ENCODE assay signal across 8 cellular contexts in genomic region chr19:12777217-12778019, GRCh38. TPM values are rescaled to one million over a fixed set of nuclear protein-coding genes. Genes with fewer than 3 reads are reported as not detected.
A peak's percentile ranks its signal among the peaks of the same experiment; 100 is the strongest.
DNase-seq lines count a peak whose midpoint lies in the region; ATAC-seq and TF ChIP-seq lines count a peak whose summit lies in the region.

No MANE protein-coding gene starts in this region.

- no peak overlapping the region for H3K23ac ChIP-seq in trophoblast cell (ENCODE audit: low read length)

- DNase-seq in NCI-H524 (lab: John Stamatoyannopoulos, UW) = peak; percentile 75 to 84
- DNase-seq in NCI-H524 treated with DMSO at 0.1 percent for 48 hours (lab: John Stamatoyannopoulos, UW) = no peak
- DNase-seq in MV-4-11 (lab: John Stamatoyannopoulos, UW) = peak; percentile 73
- peak; percentile 82 for DNase-seq in SW480 (ENCODE audit: low spot score)
- DNase-seq in left cardiac atrium = peak; percentile 87
- DNase-seq in trophoblast cell = peak; percentile 73 to 87
- peak; percentile 93 for DNase-seq in upper lobe of right lung

- H3K9ac ChIP-seq in trophoblast cell (ENCODE audit: low read length) = peak overlapping the region; percentile 13

- H3K4me2 ChIP-seq in trophoblast cell (ENCODE audit: low read length) = peak overlapping the region; percentile 97

- H3K4me1 ChIP-seq in trophoblast cell (ENCODE audit: control insufficient read depth in 1 of 2, insufficient read depth in 2 of 2, low read length in 2 of 2) (peaks cover 27 to 36% of the 10 kb centered on the region in 2 experiments), upper lobe of right lung (peaks cover 24% of the 10 kb centered on the region)

- H3K36me3 ChIP-seq in trophoblast cell (ENCODE audit: control insufficient read depth in 1 of 2, insufficient read depth in 2 of 2, low read length in 2 of 2) (peaks cover 3 to 4% of the 10 kb centered on the region in 2 experiments), upper lobe of right lung (no peaks in the 10 kb centered on the region)

- no peak overlapping the region for H3K4ac ChIP-seq in trophoblast cell (ENCODE audit: low read depth, low read length)

- H3K27me3 ChIP-seq in trophoblast cell (ENCODE audit: insufficient read depth, low read length) (no peaks in the 10 kb centered on the region), upper lobe of right lung (no peaks in the 10 kb centered on the region)

- TF ChIP-seq CTCF in upper lobe of right lung (IDR thresholded peaks at IDR 0.05) = peak; percentile 96

- H3K79me2 ChIP-seq in trophoblast cell (ENCODE audit: control insufficient read depth, insufficient read depth, low read length, poor library complexity) = peaks cover 6% of the 10 kb centered on the region

- intact Hi-C loops in left cardiac atrium (cut with DNase I) (loop anchor here (1.0 to 2.0 kb wide), 2 partner anchors 15 to 19 kb away; no protein-coding TSS in a partner anchor), upper lobe of right lung (cut with DNase I) (loop anchor here (2.0 kb wide), 1 partner anchor 19 kb away; no protein-coding TSS in a partner anchor)

- peak overlapping the region; percentile 63 for H2BK5ac ChIP-seq in trophoblast cell (ENCODE audit: low read depth, low read length, poor library complexity)

- H3K9me3 ChIP-seq in trophoblast cell (ENCODE audit: insufficient read depth, low read depth, low read length) (no peaks in the 10 kb centered on the region), upper lobe of right lung (no peaks in the 10 kb centered on the region)

- H3K4me3 ChIP-seq in trophoblast cell (ENCODE audit: low read depth, low read length) (peak overlapping the region; percentile 73), upper lobe of right lung (peak overlapping the region; percentile 72)

- peak overlapping the region; percentile 52 for H2AK5ac ChIP-seq in trophoblast cell (ENCODE audit: low read length)

- H3K27ac ChIP-seq in adipose tissue (ENCODE audit: low read depth, low read length) (peak overlapping the region; percentile 92), trophoblast cell (ENCODE audit: low read depth, low read length) (peak overlapping the region; percentile 72), upper lobe of right lung (peak overlapping the region; percentile 93)

- peak; percentile 41 to 48 for ATAC-seq in left cardiac atrium
- ATAC-seq in upper lobe of right lung = peak; percentile 57

- H3K18ac ChIP-seq in trophoblast cell (ENCODE audit: low read length) = peak overlapping the region; percentile 69

- H4K91ac ChIP-seq in trophoblast cell (ENCODE audit: low read depth, low read length) = peak overlapping the region; percentile 74

- H3K14ac ChIP-seq in trophoblast cell (ENCODE audit: low read length) = peak overlapping the region; percentile 55

- no peak overlapping the region for H2AFZ ChIP-seq in trophoblast cell (ENCODE audit: insufficient read depth, low read length, poor library complexity)

- H3K79me1 ChIP-seq in trophoblast cell (ENCODE audit: low read length) = peaks cover 30% of the 10 kb centered on the region

- H4K12ac ChIP-seq in trophoblast cell (ENCODE audit: low read depth, low read length) = peak overlapping the region; percentile 6

- H2BK120ac ChIP-seq in trophoblast cell (ENCODE audit: insufficient read depth, low read length, poor library complexity) = no peak overlapping the region

- peak overlapping the region; percentile 64 for H4K8ac ChIP-seq in trophoblast cell (ENCODE audit: low read depth, low read length)

- H2BK12ac ChIP-seq in trophoblast cell (ENCODE audit: low read length) = peak overlapping the region; percentile 72

- WGBS in adipose tissue, 3 donors = 9 to 10% (median 9%) methylated on average over 42 to 43 of the region's 43 CpGs
- no CpG with 5 or more reads among the region's 43 CpGs for WGBS in trophoblast cell (ENCODE audit: extremely low coverage, insufficient coverage, insufficient read length)

RNA-seq across cellular contexts. Expression of gene HOOK2, which starts 2.1 kb away (rescaled TPM):
- 100 to 1,000 TPM in 1 of 3 donors, 10 to 100 TPM in 2; 41.1 to 210 (median 57.2) TPM for polyA plus RNA-seq in adipose tissue
- total RNA-seq in left cardiac atrium = 10 to 100 TPM; 16.8 to 28.8 TPM
- 28.7 and 30.7 TPM in 2 replicates for polyA plus RNA-seq in trophoblast cell (2013)
- 65.3 TPM for total RNA-seq in upper lobe of right lung

RNA-seq across cellular contexts. Expression of gene JUNB, which starts 13.9 kb away (rescaled TPM):
- polyA plus RNA-seq in adipose tissue = 1,000 to 10,000 TPM in 2 of 3 donors, 100 to 1,000 TPM in 1; 120 to 1,553 (median 1,136) TPM
- total RNA-seq in left cardiac atrium (100 to 1,000 TPM in 1 of 2 donors, 10 to 100 TPM in 1; 46.6 to 216 TPM), upper lobe of right lung (174 TPM)
- polyA plus RNA-seq in trophoblast cell (2013) = 81.3 and 87.5 TPM in 2 replicates

RNA-seq across cellular contexts. Expression of gene PRDX2, which starts 24.2 kb away (rescaled TPM):
- polyA plus RNA-seq in adipose tissue = 100 to 1,000 TPM; 159 to 386 (median 207) TPM
- 100 to 1,000 TPM; 525 to 629 TPM for total RNA-seq in left cardiac atrium
- 187 and 189 TPM in 2 replicates for polyA plus RNA-seq in trophoblast cell (2013)
- 123 TPM for total RNA-seq in upper lobe of right lung

RNA-seq across cellular contexts. Expression of gene THSD8, which starts 24.5 kb away (rescaled TPM):
- 1 to 10 TPM in 1 of 3 donors, under 1 TPM in 2; 0.38 to 1.8 (median 0.52) TPM for polyA plus RNA-seq in adipose tissue
- total RNA-seq in left cardiac atrium (1 to 10 TPM; 1.8 to 3.2 TPM), upper lobe of right lung (2.8 TPM)
- polyA plus RNA-seq in trophoblast cell (2013) = 19.0 and 19.9 TPM in 2 replicates

RNA-seq across cellular contexts. Expression of gene BEST2, which starts 25.8 kb away (rescaled TPM):
- polyA plus RNA-seq in adipose tissue = under 1 TPM in 1 of 3 donors, not detected in 2; 0.07 TPM
- not detected for total RNA-seq in left cardiac atrium
- polyA plus RNA-seq in trophoblast cell (2013) = 0.01 and 0.04 TPM in 2 replicates
- not detected for total RNA-seq in upper lobe of right lung
